12 cellular contexts compared by ENCODE assay signal in genomic region chr16:66364959-66365306, GRCh38. TPM values are rescaled to one million over a fixed set of nuclear protein-coding genes. Genes with fewer than 3 reads are reported as not detected.
DNase-seq lines count a peak whose midpoint lies in the region; ATAC-seq and TF ChIP-seq lines count a peak whose summit lies in the region.
"Had no signal": no experiment of that assay in that cellular context is flagged by ENCODE, and none has a peak within 500 bp of the region (broad histone marks: within the 10 kb centered on the region; RNA-seq: fewer than 3 reads in every experiment).

No MANE protein-coding gene starts in this region.

- no TSS peak for BruUV-seq in Calu3 (replicated peaks; lab: Mats Ljungman, UMichigan)

- H3K9me3 Mint-ChIP-seq in endodermal cell, result no peaks in the 10 kb centered on the region
- no peaks in the 10 kb centered on the region for H3K9me3 Mint-ChIP-seq in T-helper 2 cell treated with Interferon-gamma antibody and Interleukin-4, amounts not matched to agents 5 μg/mL and 100 μg/mL, for 36 hours
- H3K9me3 Mint-ChIP-seq in Calu3 (ENCODE audit: low read depth, unreplicated experiment), result no peaks in the 10 kb centered on the region
- H3K9me3 Mint-ChIP-seq: activated CD4-positive, alpha-beta T cell treated with anti-CD3 and anti-CD28 coated beads, Interleukin-2, amount 10 ng/mL, durations not matched to agents 24 days and 14 days had no signal

- H3K18ac ChIP-seq in mesendoderm (ENCODE audit: low read length), result no peak overlapping the region

- POLR2A ChIA-PET in RWPE1 (lab: Yijun Ruan, JAX; ENCODE audit: low non-redundant PET), result no interaction called here

- H3K27me3 ChIP-seq in endodermal cell (ENCODE audit: control insufficient read depth, insufficient read depth, low read length, poor library complexity, severe bottlenecking) (no peaks in the 10 kb centered on the region), mesendoderm (ENCODE audit: insufficient read depth, low read length, poor library complexity) (no peaks in the 10 kb centered on the region), suprapubic skin (no peaks in the 10 kb centered on the region)

- no peaks in the 10 kb centered on the region for H3K36me3 Mint-ChIP-seq in endodermal cell (ENCODE audit: low read depth)
- H3K36me3 Mint-ChIP-seq in T-helper 2 cell treated with Interferon-gamma antibody and Interleukin-4, amounts not matched to agents 5 μg/mL and 100 μg/mL, for 36 hours (ENCODE audit: low read depth), result no peaks in the 10 kb centered on the region
- peaks cover 6% of the 10 kb centered on the region for H3K36me3 Mint-ChIP-seq in Calu3 (ENCODE audit: insufficient read depth, unreplicated experiment)

- H3K4me2 ChIP-seq in mesendoderm (ENCODE audit: low read length), result no peak overlapping the region

- no peak overlapping the region for H4K5ac ChIP-seq in mesendoderm (ENCODE audit: low read length)

- H3K4me1 Mint-ChIP-seq in endodermal cell (peaks cover 31% of the 10 kb centered on the region), Calu3 (ENCODE audit: low read depth, unreplicated experiment) (peaks cover 13% of the 10 kb centered on the region)
- peaks cover 5% of the 10 kb centered on the region for H3K4me1 Mint-ChIP-seq in T-helper 2 cell treated with Interferon-gamma antibody and Interleukin-4, amounts not matched to agents 5 μg/mL and 100 μg/mL, for 36 hours (ENCODE audit: low read depth)

- no peak overlapping the region for H2AK5ac ChIP-seq in mesendoderm (ENCODE audit: low read length)

- TF ChIP-seq CTCF in RWPE1 (conservative IDR thresholded peaks at IDR 0.05; ENCODE audit: low read depth) (no peak), endodermal cell (conservative IDR thresholded peaks at IDR 0.05) (no peak), suprapubic skin (IDR thresholded peaks at IDR 0.05) (no peak), Calu3 (IDR thresholded peaks at IDR 0.05; ENCODE audit: unreplicated experiment) (no peak)

- H3K36me3 ChIP-seq in endodermal cell (ENCODE audit: control insufficient read depth, insufficient read depth, low read length) (no peaks in the 10 kb centered on the region), mesendoderm (ENCODE audit: control insufficient read depth, insufficient read depth, low read length) (no peaks in the 10 kb centered on the region), suprapubic skin (no peaks in the 10 kb centered on the region)

- H3K4ac ChIP-seq in mesendoderm (ENCODE audit: low read depth, low read length), result no peak overlapping the region

- 71 to 80% methylated on average over 1 to 2 of the region's 2 CpGs for WGBS in endodermal cell (ENCODE audit: insufficient coverage in 1 of 2, insufficient read length in 1 of 2), 2 experiments
- no CpG with 5 or more reads among the region's 2 CpGs for WGBS in mesendoderm (ENCODE audit: extremely low coverage, insufficient coverage, low lambda C conversion rate)
- 18% methylated on average over 2 of the region's 2 CpGs for WGBS in suprapubic skin

- H3K4me3 ChIP-seq in endodermal cell (ENCODE audit: low read length) (no peak overlapping the region), mesendoderm (ENCODE audit: low read length) (no peak overlapping the region), suprapubic skin (no peak overlapping the region)

- no peak overlapping the region for H3K23ac ChIP-seq in mesendoderm (ENCODE audit: low read length)

- H2BK5ac ChIP-seq in mesendoderm (ENCODE audit: low read length), result no peak overlapping the region

- TF ChIP-seq EP300 in suprapubic skin (IDR thresholded peaks at IDR 0.05), result no peak

- H4K8ac ChIP-seq in mesendoderm (ENCODE audit: low read depth, low read length), result no peak overlapping the region

- H2BK15ac ChIP-seq in mesendoderm (replicated peaks; ENCODE audit: low read depth), result no peak overlapping the region

- intact Hi-C loops in Calu3 (cut with micrococcal nuclease; ENCODE audit: unreplicated experiment), result no loop called here

- no peak overlapping the region for H3K27ac ChIP-seq in RWPE1
- no peak overlapping the region for H3K27ac ChIP-seq in endodermal cell (ENCODE audit: low read depth, low read length)
- no peak overlapping the region for H3K27ac ChIP-seq in mesendoderm (ENCODE audit: low read depth, low read length)
- H3K27ac ChIP-seq in suprapubic skin, result peak overlapping the region; percentile 64

- ATAC-seq in HG02973 (IDR thresholded peaks at IDR 0.05; ENCODE audit: unreplicated experiment), result no peak

- H3K9ac ChIP-seq in endodermal cell (ENCODE audit: extremely low read depth, low read length, poor library complexity, severe bottlenecking) (no peak overlapping the region), mesendoderm (ENCODE audit: low read length) (no peak overlapping the region)

- H2BK120ac ChIP-seq in mesendoderm (ENCODE audit: low read depth, low read length), result no peak overlapping the region

- H3K27me3 Mint-ChIP-seq in endodermal cell (ENCODE audit: insufficient read depth) (peaks cover 8% of the 10 kb centered on the region), Calu3 (ENCODE audit: unreplicated experiment) (peaks cover 44% of the 10 kb centered on the region)
- peaks cover 31% of the 10 kb centered on the region for H3K27me3 Mint-ChIP-seq in T-helper 2 cell treated with Interferon-gamma antibody and Interleukin-4, amounts not matched to agents 5 μg/mL and 100 μg/mL, for 36 hours (ENCODE audit: low read depth)

- H3K4me3 Mint-ChIP-seq in endodermal cell (no peak overlapping the region), Calu3 (ENCODE audit: low read depth, unreplicated experiment) (no peak overlapping the region)
- no peak overlapping the region for H3K4me3 Mint-ChIP-seq in T-helper 2 cell treated with Interferon-gamma antibody and Interleukin-4, amounts not matched to agents 5 μg/mL and 100 μg/mL, for 36 hours
- H3K4me3 Mint-ChIP-seq: activated CD4-positive, alpha-beta T cell treated with anti-CD3 and anti-CD28 coated beads, Interleukin-2, amount 10 ng/mL, durations not matched to agents 24 days and 14 days had no signal

- peak overlapping the region; percentile 28 for H3K27ac Mint-ChIP-seq in endodermal cell
- no peak overlapping the region for H3K27ac Mint-ChIP-seq in T-helper 2 cell treated with Interferon-gamma antibody and Interleukin-4, amounts not matched to agents 5 μg/mL and 100 μg/mL, for 36 hours
- H3K27ac Mint-ChIP-seq in Calu3 (ENCODE audit: unreplicated experiment), result no peak overlapping the region
- H3K27ac Mint-ChIP-seq: activated CD4-positive, alpha-beta T cell treated with anti-CD3 and anti-CD28 coated beads, Interleukin-2, amount 10 ng/mL, durations not matched to agents 24 days and 14 days had no signal

- H3K56ac ChIP-seq in mesendoderm (ENCODE audit: low read length), result peak overlapping the region; percentile 53

- no peak for TF ChIP-seq POLR2A in suprapubic skin (IDR thresholded peaks at IDR 0.05)

- CTCF ChIA-PET in RWPE1 (lab: Yijun Ruan, JAX) (no interaction called here), Calu3 (lab: Charles Lee) (interaction anchor here (0.6 kb wide), 2 partner anchors 321 to 508 kb away, joined by 3 read pairs; no protein-coding TSS in a partner anchor)

- no peaks in the 10 kb centered on the region for H3K9me3 ChIP-seq in endodermal cell (ENCODE audit: control insufficient read depth, low read length)
- H3K9me3 ChIP-seq in suprapubic skin, result no peaks in the 10 kb centered on the region

- H3K79me2 ChIP-seq in mesendoderm (ENCODE audit: control insufficient read depth, insufficient read depth, low read length), result no peaks in the 10 kb centered on the region

- no peaks in the 10 kb centered on the region for H3K79me1 ChIP-seq in mesendoderm (ENCODE audit: low read length)

- DNase-seq in RWPE1 (ENCODE audit: low spot score) (peak; percentile 33), endodermal cell (no peak), mesendoderm (peak; percentile 59), suprapubic skin (ENCODE audit: low spot score in 2 of 2) (no peak), Calu3 (no peak)
- DNase-seq in T-helper 2 cell treated with Interferon-gamma antibody and Interleukin-4, amounts not matched to agents 5 μg/mL and 100 μg/mL, for 36 hours (ENCODE audit: low spot score), result no peak
- DNase-seq: activated CD4-positive, alpha-beta T cell treated with anti-CD3 and anti-CD28 coated beads, Interleukin-2, amount 10 ng/mL, durations not matched to agents 24 days and 14 days; activated naive CD4-positive, alpha-beta T cell; stimulated activated CD4-positive, alpha-beta T cell treated with anti-CD3 and anti-CD28 coated beads, Interleukin-2, amount 100 ng/mL, for 48 hours had no signal

- H3K4me1 ChIP-seq in endodermal cell (ENCODE audit: control insufficient read depth, insufficient read depth, low read length), result peaks cover 10% of the 10 kb centered on the region
- H3K4me1 ChIP-seq in mesendoderm (ENCODE audit: control insufficient read depth, low read depth, low read length), result peaks cover 8% of the 10 kb centered on the region
- H3K4me1 ChIP-seq in suprapubic skin, result peaks cover 30% of the 10 kb centered on the region

RNA-seq across cellular contexts. Expression of gene CDH5, which starts 1.6 kb away (rescaled TPM):
- under 1 TPM in 1 of 2 donors, not detected in 1; 0.18 TPM for total RNA-seq in endodermal cell
- polyA plus RNA-seq in endodermal cell (2013, experiment 1 of 2), result 0.39 TPM
- 0.75 TPM for polyA plus RNA-seq in endodermal cell (2013, experiment 2 of 2)
- polyA plus RNA-seq in mesendoderm (2013, experiment 1 of 2), result 0.06 TPM
- 0.07 TPM for polyA plus RNA-seq in mesendoderm (2013, experiment 2 of 2)
- total RNA-seq in suprapubic skin, result 10 to 100 TPM in 2 of 4 donors, 1 to 10 TPM in 2; 8.0 to 23.6 (median 14.4) TPM
- not detected in 2 replicates for total RNA-seq in Calu3 (2022)
- total RNA-seq: activated CD4-positive, alpha-beta T cell treated with anti-CD3 and anti-CD28 coated beads, Interleukin-2, amount 10 ng/mL, durations not matched to agents 24 days and 14 days; LHCN-M2 had no signal
- polyA plus RNA-seq: BJ had no signal

Comparison
In these comparisons a context has a peak if more than half of its experiments do, and no peak if none do; other contexts are left out.
1. DNase-seq: peak in RWPE1 (single experiment) and mesendoderm (single experiment); none in endodermal cell (single experiment), suprapubic skin (0 of 2), T-helper 2 cell treated with Interferon-gamma antibody and Interleukin-4, amounts not matched to agents 5 μg/mL and 100 μg/mL, for 36 hours (single experiment) and Calu3 (single experiment).